Comparison of ENCODE assay signal across 17 cellular contexts in genomic region chr20:37454636-37455035, GRCh38.
"Had no signal": no experiment of that assay in that cellular context is flagged by ENCODE, and none has a peak within 500 bp of the region (broad histone marks: within the 10 kb centered on the region; RNA-seq: fewer than 3 reads in every experiment).

No MANE protein-coding gene starts in this region.

- H3K4me1 ChIP-seq: stomach, suprapubic skin, testis, thyroid gland, tibial artery, tibial nerve, transverse colon, upper lobe of left lung, upper lobe of right lung, uterus, vagina had no signal

- H3K4me3 ChIP-seq: stomach, suprapubic skin, testis, thoracic aorta, thyroid gland, tibial artery, tibial nerve, transverse colon, upper lobe of left lung, upper lobe of right lung, uterus, vagina had no signal

- H3K36me3 ChIP-seq: stomach, suprapubic skin, thoracic aorta, thyroid gland, tibial artery, tibial nerve, transverse colon, upper lobe of left lung, upper lobe of right lung, uterus, vagina had no signal

- H3K9me3 ChIP-seq: suprapubic skin, testis, thyroid gland had no signal

- H3K27ac ChIP-seq: stomach, suprapubic skin, testis, thoracic aorta, thyroid gland, tibial artery, tibial nerve, transverse colon, upper lobe of left lung, upper lobe of right lung, uterus, vagina had no signal

- ATAC-seq: stimulated activated effector memory CD8-positive, alpha-beta T cell treated with anti-CD3 and anti-CD28 coated beads, Interleukin-12 subunit alpha, Interleukin-12 subunit beta, amount 100 ng/mL, for 72 hours; stimulated activated memory B cell treated with anti-CD40 and anti-IgM and Interleukin-4, amounts not matched to agents 10 μg/mL and 1 μg/mL and 100 μg/mL, for 72 hours; stimulated activated naive B cell treated with anti-CD40 and anti-IgM and Interleukin-4, amounts not matched to agents 10 μg/mL and 1 μg/mL and 100 μg/mL, for 72 hours; stimulated activated naive CD8-positive, alpha-beta T cell treated with anti-CD3 and anti-CD28 coated beads, Interleukin-15, amount 100 ng/mL, for 72 hours; stimulated activated naive CD8-positive, alpha-beta T cell treated with anti-CD3 and anti-CD28 coated beads, Interleukin-15, Interleukin-2, amounts not matched to agents 100 U/mL and 50 U/mL, for 24 hours; upper lobe of right lung had no signal
